Comparison of ENCODE assay signal across 16 cellular contexts in the genomic region with DNA sequence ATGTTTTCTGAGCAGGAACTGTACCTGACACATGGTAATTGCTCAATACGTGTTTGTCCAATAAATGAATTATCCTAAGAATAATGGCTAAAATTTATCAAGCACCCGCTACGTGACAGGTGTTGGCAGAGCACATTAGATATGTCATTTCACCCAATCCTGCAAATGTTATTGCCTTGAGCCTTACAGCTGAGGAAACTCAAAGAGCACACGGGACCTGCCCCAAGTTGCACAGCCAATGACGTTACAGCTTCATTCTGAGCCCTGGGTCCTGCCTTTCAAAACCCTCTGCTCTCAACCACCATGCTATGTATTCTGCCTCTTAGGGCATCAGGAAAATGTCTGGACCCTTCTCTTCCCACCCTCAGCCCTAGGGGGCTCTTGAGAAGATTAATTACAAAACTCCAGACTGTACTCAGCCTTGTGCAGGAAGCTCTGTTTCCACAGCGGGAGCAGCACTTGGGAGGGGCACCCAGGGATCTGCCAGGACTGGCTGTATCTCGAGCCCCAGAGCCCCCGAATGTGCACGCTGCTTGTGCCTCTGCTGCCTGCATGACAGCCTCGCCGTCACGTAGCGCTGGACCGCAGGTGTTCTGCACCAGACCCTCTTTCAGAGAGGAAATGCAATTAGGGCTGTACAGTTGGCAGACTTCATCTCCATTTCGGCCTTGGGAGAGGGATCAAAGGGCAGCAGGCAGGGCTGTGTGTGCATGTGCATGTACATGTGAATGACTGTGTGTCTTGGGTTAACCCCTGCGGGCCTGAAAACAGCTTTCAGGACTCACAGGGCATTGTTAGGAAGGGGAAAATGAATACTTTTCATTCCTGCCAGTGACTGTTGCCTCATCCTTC.
"Had no signal": no experiment of that assay in that cellular context is flagged by ENCODE, and none has a peak within 500 bp of the region (broad histone marks: within the 10 kb centered on the region; RNA-seq: fewer than 3 reads in every experiment).

No MANE protein-coding gene starts in this region.

- H3K27ac ChIP-seq: ascending aorta, dorsolateral prefrontal cortex, esophagus squamous epithelium, heart left ventricle, parathyroid adenoma, stomach, thoracic aorta had no signal

- DNase-seq: activated CD4-positive, alpha-beta memory T cell treated with anti-CD3 and anti-CD28 coated beads, Interleukin-2, amount 10 ng/mL, durations not matched to agents 7 days and 5 days; activated CD4-positive, alpha-beta T cell treated with anti-CD3 and anti-CD28 coated beads for 1 hour; activated gamma-delta T cell treated with Interleukin-2 at 50 U/mL for 16 hours; activated naive CD8-positive, alpha-beta T cell treated with anti-CD3 and anti-CD28 coated beads, Interleukin-2, amount 10 ng/mL, durations not matched to agents 7 days and 5 days; activated T-cell treated with anti-CD3 and anti-CD28 coated beads, Interleukin-2, amount 50 U/mL, for 48 hours; dorsolateral prefrontal cortex; esophagus squamous epithelium; foreskin fibroblast; heart left ventricle; islet precursor cell; left ventricle myocardium superior; stimulated activated CD4-positive, alpha-beta T cell treated with anti-CD3 and anti-CD28 coated beads, Interleukin-4, amount 100 ng/mL, for 4 hours; stomach had no signal

- ATAC-seq: heart left ventricle, left ventricle myocardium superior had no signal

- H3K36me3 ChIP-seq: ascending aorta, esophagus squamous epithelium, heart left ventricle, stomach, thoracic aorta had no signal

- H3K4me1 ChIP-seq: ascending aorta, esophagus squamous epithelium, heart left ventricle, parathyroid adenoma, stomach had no signal

- H3K27me3 ChIP-seq: ascending aorta had no signal

- H3K4me3 ChIP-seq: ascending aorta, dorsolateral prefrontal cortex, esophagus squamous epithelium, heart left ventricle, stomach, thoracic aorta had no signal

- H3K9ac ChIP-seq: parathyroid adenoma had no signal

- H3K9me3 ChIP-seq: ascending aorta, esophagus squamous epithelium, thoracic aorta had no signal
